11 cellular contexts compared by ENCODE assay signal in genomic region chr3:175672119-175672689, GRCh38.
DNase-seq lines count a peak whose midpoint lies in the region; ATAC-seq, FAIRE-seq and TF ChIP-seq lines count a peak whose summit lies in the region.
"Had no signal": no experiment of that assay in that cellular context is flagged by ENCODE, and none has a peak within 500 bp of the region (broad histone marks: within the 10 kb centered on the region; RNA-seq: fewer than 3 reads in every experiment).

No MANE protein-coding gene starts in this region.

- no peaks in the 10 kb centered on the region for H3K27me3 ChIP-seq in ascending aorta

- no peaks in the 10 kb centered on the region for H3K4me1 ChIP-seq in ascending aorta

- DNase-seq in H54 (ENCODE audit: insufficient read length, low spot score): no peak
- DNase-seq in ascending aorta (ENCODE audit: low spot score in 2 of 2): no peak
- peak; percentile 24 for DNase-seq in smooth muscle cell of the brain vasculature (ENCODE audit: low read depth, low spot score)
- DNase-seq in COLO668 (lab: John Stamatoyannopoulos, UW; ENCODE audit: unreplicated experiment): no peak
- no peak for DNase-seq in activated T-cell treated with anti-CD3 and anti-CD28 coated beads for 4 hours
- DNase-seq: activated naive CD4-positive, alpha-beta T cell; NCI-H510A treated with DMSO at 0.1 percent for 48 hours; occipital lobe; stimulated activated CD8-positive, alpha-beta memory T cell treated with anti-CD3 and anti-CD28 coated beads, Interleukin-4, amount 100 ng/mL, for 48 hours had no signal

- H3K36me3 ChIP-seq in ascending aorta: no peaks in the 10 kb centered on the region

- peak; percentile 78 for FAIRE-seq in H54 (lab: Jason Lieb, UNC)
- peak; percentile 66 for FAIRE-seq in islet of Langerhans (lab: Jason Lieb, UNC)

- no peak for TF ChIP-seq CTCF in ascending aorta (IDR thresholded peaks at IDR 0.05)

- no peak for TF ChIP-seq POLR2A in H54 (IDR thresholded peaks at IDR 0.05; ENCODE audit: low read depth, low read length)

- peak overlapping the region; percentile 28 to 49 for H3K4me3 ChIP-seq in ascending aorta

- intact Hi-C loops in ascending aorta (cut with DNase I): no loop called here

- no peak overlapping the region for H3K27ac ChIP-seq in ascending aorta

- H3K9me3 ChIP-seq in ascending aorta: no peaks in the 10 kb centered on the region

- ATAC-seq in GM19467 (IDR thresholded peaks at IDR 0.05; ENCODE audit: unreplicated experiment): no peak
